ENCODE assay signal across 14 cellular contexts in genomic region chr4:165448700-165449099, GRCh38.
DNase-seq lines count a peak whose midpoint lies in the region; ATAC-seq lines count a peak whose summit lies in the region.
"Had no signal": no experiment of that assay in that cellular context is flagged by ENCODE, and none has a peak within 500 bp of the region (broad histone marks: within the 10 kb centered on the region; RNA-seq: fewer than 3 reads in every experiment).

No MANE protein-coding gene starts in this region.

- DNase-seq in activated naive CD8-positive, alpha-beta T cell treated with anti-CD3 and anti-CD28 coated beads, Interleukin-2, amount 50 U/mL, for 24 hours: no peak
- no peak for DNase-seq in activated naive CD8-positive, alpha-beta T cell treated with anti-CD3 and anti-CD28 coated beads for 36 hours
- DNase-seq in stimulated activated effector memory CD8-positive, alpha-beta T cell treated with anti-CD3 and anti-CD28 coated beads, Interleukin-12 subunit alpha, Interleukin-12 subunit beta, amount 100 ng/mL, for 72 hours (ENCODE audit: low spot score in 2 of 2): no peak
- DNase-seq in 8988T: no peak
- DNase-seq in activated CD4-positive, CD25-positive, alpha-beta regulatory T cell (lab: John Stamatoyannopoulos, UW): no peak
- DNase-seq: Caco-2; CD4-positive, CD25-positive, alpha-beta regulatory T cell; CD8-positive, alpha-beta T cell; DMS153; DND-41; GOT3; HFFc6 had no signal

- no peak overlapping the region for H3K27ac Mint-ChIP-seq in activated naive CD8-positive, alpha-beta T cell treated with anti-CD3 and anti-CD28 coated beads, Interleukin-2, amount 50 U/mL, for 24 hours
- H3K27ac Mint-ChIP-seq in activated naive CD8-positive, alpha-beta T cell treated with anti-CD3 and anti-CD28 coated beads for 36 hours: no peak overlapping the region
- H3K27ac Mint-ChIP-seq in activated T-helper 17 cell treated with anti-CD3 and anti-CD28 coated beads, Interleukin-2, amount 50 U/mL, for 72 hours: no peak overlapping the region
- no peak overlapping the region for H3K27ac Mint-ChIP-seq in stimulated activated effector memory CD8-positive, alpha-beta T cell treated with anti-CD3 and anti-CD28 coated beads, Interleukin-12 subunit alpha, Interleukin-12 subunit beta, amount 100 ng/mL, for 72 hours
- H3K27ac Mint-ChIP-seq: B cell; CD8-positive, alpha-beta T cell; HFFc6 had no signal

- no peaks in the 10 kb centered on the region for H3K36me3 Mint-ChIP-seq in activated naive CD8-positive, alpha-beta T cell treated with anti-CD3 and anti-CD28 coated beads, Interleukin-2, amount 50 U/mL, for 24 hours (ENCODE audit: low read depth)
- no peaks in the 10 kb centered on the region for H3K36me3 Mint-ChIP-seq in activated naive CD8-positive, alpha-beta T cell treated with anti-CD3 and anti-CD28 coated beads for 36 hours
- no peaks in the 10 kb centered on the region for H3K36me3 Mint-ChIP-seq in activated T-helper 17 cell treated with anti-CD3 and anti-CD28 coated beads, Interleukin-2, amount 50 U/mL, for 72 hours (ENCODE audit: low read depth)
- H3K36me3 Mint-ChIP-seq in stimulated activated effector memory CD8-positive, alpha-beta T cell treated with anti-CD3 and anti-CD28 coated beads, Interleukin-12 subunit alpha, Interleukin-12 subunit beta, amount 100 ng/mL, for 72 hours: no peaks in the 10 kb centered on the region
- H3K36me3 Mint-ChIP-seq: CD4-positive, CD25-positive, alpha-beta regulatory T cell; CD8-positive, alpha-beta T cell had no signal

- no peaks in the 10 kb centered on the region for H3K9me3 Mint-ChIP-seq in activated naive CD8-positive, alpha-beta T cell treated with anti-CD3 and anti-CD28 coated beads, Interleukin-2, amount 50 U/mL, for 24 hours
- no peaks in the 10 kb centered on the region for H3K9me3 Mint-ChIP-seq in activated naive CD8-positive, alpha-beta T cell treated with anti-CD3 and anti-CD28 coated beads for 36 hours
- H3K9me3 Mint-ChIP-seq in activated T-helper 17 cell treated with anti-CD3 and anti-CD28 coated beads, Interleukin-2, amount 50 U/mL, for 72 hours: no peaks in the 10 kb centered on the region
- H3K9me3 Mint-ChIP-seq in stimulated activated effector memory CD8-positive, alpha-beta T cell treated with anti-CD3 and anti-CD28 coated beads, Interleukin-12 subunit alpha, Interleukin-12 subunit beta, amount 100 ng/mL, for 72 hours: no peaks in the 10 kb centered on the region
- H3K9me3 Mint-ChIP-seq: CD4-positive, CD25-positive, alpha-beta regulatory T cell; CD8-positive, alpha-beta T cell; HFFc6 had no signal

- H3K27me3 Mint-ChIP-seq in activated naive CD8-positive, alpha-beta T cell treated with anti-CD3 and anti-CD28 coated beads, Interleukin-2, amount 50 U/mL, for 24 hours: no peaks in the 10 kb centered on the region
- H3K27me3 Mint-ChIP-seq in activated naive CD8-positive, alpha-beta T cell treated with anti-CD3 and anti-CD28 coated beads for 36 hours: peaks cover 2% of the 10 kb centered on the region
- no peaks in the 10 kb centered on the region for H3K27me3 Mint-ChIP-seq in activated T-helper 17 cell treated with anti-CD3 and anti-CD28 coated beads, Interleukin-2, amount 50 U/mL, for 72 hours

- no peak overlapping the region for H3K4me3 Mint-ChIP-seq in activated naive CD8-positive, alpha-beta T cell treated with anti-CD3 and anti-CD28 coated beads, Interleukin-2, amount 50 U/mL, for 24 hours
- H3K4me3 Mint-ChIP-seq in activated naive CD8-positive, alpha-beta T cell treated with anti-CD3 and anti-CD28 coated beads for 36 hours: no peak overlapping the region
- H3K4me3 Mint-ChIP-seq in activated T-helper 17 cell treated with anti-CD3 and anti-CD28 coated beads, Interleukin-2, amount 50 U/mL, for 72 hours: no peak overlapping the region
- H3K4me3 Mint-ChIP-seq in stimulated activated effector memory CD8-positive, alpha-beta T cell treated with anti-CD3 and anti-CD28 coated beads, Interleukin-12 subunit alpha, Interleukin-12 subunit beta, amount 100 ng/mL, for 72 hours: no peak overlapping the region
- H3K4me3 Mint-ChIP-seq: B cell; CD4-positive, CD25-positive, alpha-beta regulatory T cell; CD8-positive, alpha-beta T cell; HFFc6 had no signal

- peak; percentile 54 for ATAC-seq in activated naive CD8-positive, alpha-beta T cell treated with anti-CD3 and anti-CD28 coated beads, Interleukin-2, amount 50 U/mL, for 24 hours
- peak; percentile 64 for ATAC-seq in activated T-helper 17 cell treated with anti-CD3 and anti-CD28 coated beads, Interleukin-2, amount 50 U/mL, for 72 hours (replicated peaks)
- ATAC-seq in stimulated activated effector memory CD8-positive, alpha-beta T cell treated with anti-CD3 and anti-CD28 coated beads, Interleukin-12 subunit alpha, Interleukin-12 subunit beta, amount 100 ng/mL, for 72 hours: peak; percentile 67
- ATAC-seq: CD8-positive, alpha-beta T cell had no signal

- H3K4me1 Mint-ChIP-seq in activated naive CD8-positive, alpha-beta T cell treated with anti-CD3 and anti-CD28 coated beads, Interleukin-2, amount 50 U/mL, for 24 hours: peaks cover 2% of the 10 kb centered on the region
- H3K4me1 Mint-ChIP-seq in activated naive CD8-positive, alpha-beta T cell treated with anti-CD3 and anti-CD28 coated beads for 36 hours: peaks cover 2% of the 10 kb centered on the region
- H3K4me1 Mint-ChIP-seq in activated T-helper 17 cell treated with anti-CD3 and anti-CD28 coated beads, Interleukin-2, amount 50 U/mL, for 72 hours: peaks cover 3% of the 10 kb centered on the region
- H3K4me1 Mint-ChIP-seq in stimulated activated effector memory CD8-positive, alpha-beta T cell treated with anti-CD3 and anti-CD28 coated beads, Interleukin-12 subunit alpha, Interleukin-12 subunit beta, amount 100 ng/mL, for 72 hours: peaks cover 6% of the 10 kb centered on the region
- H3K4me1 Mint-ChIP-seq: B cell; CD4-positive, CD25-positive, alpha-beta regulatory T cell had no signal
